In genomic region chr5:163352531-163352930, GRCh38 we compare ENCODE assay signal across 27 cellular contexts.
"Had no signal": no experiment of that assay in that cellular context is flagged by ENCODE, and none has a peak within 500 bp of the region (broad histone marks: within the 10 kb centered on the region; RNA-seq: fewer than 3 reads in every experiment).

No MANE protein-coding gene starts in this region.

- DNase-seq: cortex of kidney; dermis blood vessel endothelial cell; dorsolateral prefrontal cortex; effector CD4-positive, alpha-beta T cell; effector CD8-positive, alpha-beta T cell; effector memory CD4-positive, alpha-beta T cell; effector memory CD8-positive, alpha-beta T cell; endodermal cell; erythroblast; esophagus squamous epithelium; foreskin fibroblast; foreskin keratinocyte; foreskin melanocyte; gastrocnemius medialis; glutamatergic neuron; heart left ventricle; heart right ventricle; hippocampal formation had no signal

- H3K4me3 ChIP-seq: coronary artery, dorsolateral prefrontal cortex, esophagus muscularis mucosa, esophagus squamous epithelium, gastrocnemius medialis, gastroesophageal sphincter, heart left ventricle, heart right ventricle, hepatocyte had no signal

- H3K79me2 ChIP-seq: hepatocyte had no signal

- H3K27ac ChIP-seq: coronary artery, dorsolateral prefrontal cortex, epithelial cell of prostate, esophagus muscularis mucosa, esophagus squamous epithelium, foreskin keratinocyte, gastrocnemius medialis, gastroesophageal sphincter, heart left ventricle, heart right ventricle, hepatocyte had no signal

- H3K27me3 Mint-ChIP-seq: dendritic cell treated with granulocyte-macrophage colony-stimulating factor and Interleukin-4, amounts not matched to agents 40 ng/mL and 50 ng/mL, for 4 days had no signal

- H3K4me2 ChIP-seq: hepatocyte had no signal

- H2AFZ ChIP-seq: hepatocyte had no signal

- H3K36me3 ChIP-seq: esophagus muscularis mucosa, esophagus squamous epithelium, gastrocnemius medialis, gastroesophageal sphincter, heart left ventricle, heart right ventricle had no signal

- H3K27ac Mint-ChIP-seq: effector memory CD8-positive, alpha-beta T cell; endodermal cell had no signal

- FAIRE-seq: endometrium, endothelial cell of umbilical vein, frontal cortex had no signal

- H3K9me3 ChIP-seq: esophagus muscularis mucosa, esophagus squamous epithelium, gastrocnemius medialis, gastroesophageal sphincter, heart left ventricle, heart right ventricle had no signal

- H3K27me3 ChIP-seq: esophagus muscularis mucosa, esophagus squamous epithelium, foreskin keratinocyte, gastrocnemius medialis, heart left ventricle, hepatocyte had no signal

- H3K4me1 ChIP-seq: esophagus muscularis mucosa, esophagus squamous epithelium, foreskin keratinocyte, gastrocnemius medialis, gastroesophageal sphincter had no signal

- H3K4me3 Mint-ChIP-seq: dendritic cell treated with granulocyte-macrophage colony-stimulating factor and Interleukin-4, amounts not matched to agents 40 ng/mL and 50 ng/mL, for 4 days; effector memory CD8-positive, alpha-beta T cell; endodermal cell had no signal

- H3K9me3 Mint-ChIP-seq: dendritic cell treated with granulocyte-macrophage colony-stimulating factor and Interleukin-4, amounts not matched to agents 40 ng/mL and 50 ng/mL, for 4 days; effector memory CD8-positive, alpha-beta T cell had no signal
